Comparison of ENCODE assay signal across 37 cellular contexts in the genomic region with DNA sequence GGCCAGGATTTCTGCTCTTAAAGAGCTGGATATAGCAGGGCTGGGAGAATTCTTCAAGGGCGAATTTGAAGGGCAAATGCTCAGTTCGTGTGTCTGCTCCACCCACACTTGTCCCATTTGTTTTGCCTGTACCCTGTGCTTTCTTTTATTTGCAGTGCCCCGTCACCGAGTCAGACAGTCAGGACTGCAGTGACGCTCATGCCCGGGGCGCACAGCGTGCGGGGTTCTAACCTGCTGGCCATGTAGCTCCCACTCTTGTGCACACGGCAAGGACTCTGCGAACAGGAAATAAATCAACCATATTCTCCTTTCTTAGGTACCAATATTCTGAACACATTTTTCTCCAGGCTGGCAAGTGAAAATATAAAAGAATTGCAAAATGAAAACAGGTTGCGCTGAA.
"Had no signal": no experiment of that assay in that cellular context is flagged by ENCODE, and none has a peak within 500 bp of the region (broad histone marks: within the 10 kb centered on the region; RNA-seq: fewer than 3 reads in every experiment).

No MANE protein-coding gene starts in this region.

- H3K4me3 ChIP-seq: adrenal gland, ascending aorta, body of pancreas, breast epithelium, cardiac muscle cell had no signal

- DNase-seq: activated effector memory CD4-positive, alpha-beta T cell treated with anti-CD3 and anti-CD28 coated beads, Interleukin-2, amount 50 U/mL, for 16 hours; activated effector memory CD4-positive, alpha-beta T cell treated with Interleukin-2 at 50 U/mL for 16 hours; activated gamma-delta T cell; activated gamma-delta T cell treated with Interleukin-2 at 50 U/mL for 16 hours; activated naive CD4-positive, alpha-beta T cell; activated naive CD4-positive, alpha-beta T cell treated with anti-CD3 and anti-CD28 coated beads for 36 hours; activated naive CD4-positive, alpha-beta T cell treated with anti-CD3 and anti-CD28 coated beads, Interleukin-2, amount 10 ng/mL, durations not matched to agents 7 days and 5 days; activated naive CD4-positive, alpha-beta T cell treated with anti-CD3 and anti-CD28 coated beads, Interleukin-2, amount 50 U/mL, for 16 hours; activated naive CD4-positive, alpha-beta T cell treated with Interleukin-2 at 50 U/mL for 16 hours; activated naive CD8-positive, alpha-beta T cell treated with anti-CD3 and anti-CD28 coated beads for 36 hours; activated naive CD8-positive, alpha-beta T cell treated with anti-CD3 and anti-CD28 coated beads, Interleukin-2, amount 10 ng/mL, durations not matched to agents 7 days and 5 days; activated naive CD8-positive, alpha-beta T cell treated with anti-CD3 and anti-CD28 coated beads, Interleukin-2, amount 50 U/mL, for 24 hours; activated T-cell treated with anti-CD3 and anti-CD28 coated beads, Interleukin-2, amount 50 U/mL, for 24 hours; activated T-cell treated with anti-CD3 and anti-CD28 coated beads, Interleukin-2, amount 50 U/mL, for 4 hours; activated T-cell treated with anti-CD3 and anti-CD28 coated beads, Interleukin-2, amount 50 U/mL, for 48 hours; activated T-cell treated with anti-CD3 and anti-CD28 coated beads, Interleukin-2, amount 50 U/mL, for 72 hours; adrenal gland; amniotic stem cell; amygdala; anterior cingulate cortex; aorta; body of pancreas; brain microvascular endothelial cell; caudate nucleus; central memory CD4-positive, alpha-beta T cell; cerebellar nuclear complex had no signal

- H3K9me3 Mint-ChIP-seq: activated naive CD4-positive, alpha-beta T cell treated with anti-CD3 and anti-CD28 coated beads for 36 hours; activated naive CD4-positive, alpha-beta T cell treated with anti-CD3 and anti-CD28 coated beads, Interleukin-2, amount 10 ng/mL, durations not matched to agents 7 days and 5 days; activated naive CD4-positive, alpha-beta T cell treated with anti-CD3 and anti-CD28 coated beads, Interleukin-2, amount 50 U/mL, for 24 hours; activated naive CD4-positive, alpha-beta T cell treated with anti-CD3 and anti-CD28 coated beads, Interleukin-2, amount 50 U/mL, for 72 hours; activated naive CD8-positive, alpha-beta T cell treated with anti-CD3 and anti-CD28 coated beads for 36 hours; activated naive CD8-positive, alpha-beta T cell treated with anti-CD3 and anti-CD28 coated beads, Interleukin-2, amount 10 ng/mL, durations not matched to agents 7 days and 5 days; activated naive CD8-positive, alpha-beta T cell treated with anti-CD3 and anti-CD28 coated beads, Interleukin-2, amount 50 U/mL, for 24 hours; activated T-cell treated with anti-CD3 and anti-CD28 coated beads, Interleukin-2, amount 50 U/mL, for 24 hours; activated T-cell treated with anti-CD3 and anti-CD28 coated beads, Interleukin-2, amount 50 U/mL, for 4 hours; activated T-cell treated with anti-CD3 and anti-CD28 coated beads, Interleukin-2, amount 50 U/mL, for 72 hours; activated T-helper 1 cell treated with anti-CD3 and anti-CD28 coated beads, Interleukin-12 subunit alpha, Interleukin-12 subunit beta, Interleukin-2, Interleukin-4 antibody, amounts not matched to agents 30 ng/mL and 10 ng/mL and 1 ng/mL, durations not matched to agents 14 hours and 24 hours and 36 hours; activated T-helper 17 cell treated with anti-CD3 and anti-CD28 coated beads, Interleukin-2, amount 50 U/mL, for 72 hours; activated T-helper 2 cell treated with anti-CD3 and anti-CD28 coated beads, Interferon-gamma antibody, Interleukin-2, Interleukin-4, amounts not matched to agents 10 μg/mL and 5 μg/mL and 100 μg/mL, durations not matched to agents 14 hours and 24 hours and 36 hours; brain; central memory CD8-positive, alpha-beta T cell had no signal

- H3K4me3 Mint-ChIP-seq: activated naive CD4-positive, alpha-beta T cell treated with anti-CD3 and anti-CD28 coated beads for 36 hours; activated naive CD4-positive, alpha-beta T cell treated with anti-CD3 and anti-CD28 coated beads, Interleukin-2, amount 10 ng/mL, durations not matched to agents 7 days and 5 days; activated naive CD4-positive, alpha-beta T cell treated with anti-CD3 and anti-CD28 coated beads, Interleukin-2, amount 50 U/mL, for 24 hours; activated naive CD8-positive, alpha-beta T cell; activated naive CD8-positive, alpha-beta T cell treated with anti-CD3 and anti-CD28 coated beads for 36 hours; activated naive CD8-positive, alpha-beta T cell treated with anti-CD3 and anti-CD28 coated beads, Interleukin-2, amount 10 ng/mL, durations not matched to agents 7 days and 5 days; activated naive CD8-positive, alpha-beta T cell treated with anti-CD3 and anti-CD28 coated beads, Interleukin-2, amount 50 U/mL, for 24 hours; activated T-cell treated with anti-CD3 and anti-CD28 coated beads, Interleukin-2, amount 50 U/mL, for 24 hours; activated T-cell treated with anti-CD3 and anti-CD28 coated beads, Interleukin-2, amount 50 U/mL, for 4 hours; activated T-cell treated with anti-CD3 and anti-CD28 coated beads, Interleukin-2, amount 50 U/mL, for 72 hours; activated T-helper 1 cell treated with anti-CD3 and anti-CD28 coated beads, Interleukin-12 subunit alpha, Interleukin-12 subunit beta, Interleukin-2, Interleukin-4 antibody, amounts not matched to agents 30 ng/mL and 10 ng/mL and 1 ng/mL, durations not matched to agents 14 hours and 24 hours and 36 hours; activated T-helper 17 cell treated with anti-CD3 and anti-CD28 coated beads, Interleukin-2, amount 50 U/mL, for 72 hours; brain; central memory CD8-positive, alpha-beta T cell had no signal

- H3K27ac ChIP-seq: adrenal gland, ascending aorta, body of pancreas, brain microvascular endothelial cell, breast epithelium, cardiac muscle cell had no signal

- H3K4me1 Mint-ChIP-seq: activated naive CD4-positive, alpha-beta T cell treated with anti-CD3 and anti-CD28 coated beads, Interleukin-2, amount 10 ng/mL, durations not matched to agents 7 days and 5 days; activated naive CD8-positive, alpha-beta T cell treated with anti-CD3 and anti-CD28 coated beads, Interleukin-2, amount 50 U/mL, for 24 hours; activated T-helper 17 cell treated with anti-CD3 and anti-CD28 coated beads, Interleukin-2, amount 50 U/mL, for 72 hours had no signal

- H3K27me3 Mint-ChIP-seq: activated naive CD4-positive, alpha-beta T cell treated with anti-CD3 and anti-CD28 coated beads, Interleukin-2, amount 10 ng/mL, durations not matched to agents 7 days and 5 days; activated naive CD4-positive, alpha-beta T cell treated with anti-CD3 and anti-CD28 coated beads, Interleukin-2, amount 50 U/mL, for 24 hours; activated naive CD8-positive, alpha-beta T cell; activated naive CD8-positive, alpha-beta T cell treated with anti-CD3 and anti-CD28 coated beads for 36 hours; activated naive CD8-positive, alpha-beta T cell treated with anti-CD3 and anti-CD28 coated beads, Interleukin-2, amount 10 ng/mL, durations not matched to agents 7 days and 5 days; activated naive CD8-positive, alpha-beta T cell treated with anti-CD3 and anti-CD28 coated beads, Interleukin-2, amount 50 U/mL, for 24 hours; activated T-cell treated with anti-CD3 and anti-CD28 coated beads, Interleukin-2, amount 50 U/mL, for 24 hours; activated T-helper 17 cell treated with anti-CD3 and anti-CD28 coated beads, Interleukin-2, amount 50 U/mL, for 72 hours; brain; central memory CD8-positive, alpha-beta T cell had no signal

- H3K4me1 ChIP-seq: ascending aorta, body of pancreas, breast epithelium had no signal

- H3K9me3 ChIP-seq: adrenal gland, ascending aorta, body of pancreas, breast epithelium had no signal

- H3K36me3 ChIP-seq: adrenal gland, brain microvascular endothelial cell, breast epithelium, cardiac muscle cell had no signal

- H3K27ac Mint-ChIP-seq: activated naive CD4-positive, alpha-beta T cell treated with anti-CD3 and anti-CD28 coated beads for 36 hours; activated naive CD4-positive, alpha-beta T cell treated with anti-CD3 and anti-CD28 coated beads, Interleukin-2, amount 10 ng/mL, durations not matched to agents 7 days and 5 days; activated naive CD4-positive, alpha-beta T cell treated with anti-CD3 and anti-CD28 coated beads, Interleukin-2, amount 50 U/mL, for 24 hours; activated naive CD4-positive, alpha-beta T cell treated with anti-CD3 and anti-CD28 coated beads, Interleukin-2, amount 50 U/mL, for 72 hours; activated naive CD8-positive, alpha-beta T cell; activated naive CD8-positive, alpha-beta T cell treated with anti-CD3 and anti-CD28 coated beads for 36 hours; activated naive CD8-positive, alpha-beta T cell treated with anti-CD3 and anti-CD28 coated beads, Interleukin-2, amount 10 ng/mL, durations not matched to agents 7 days and 5 days; activated naive CD8-positive, alpha-beta T cell treated with anti-CD3 and anti-CD28 coated beads, Interleukin-2, amount 50 U/mL, for 24 hours; activated T-cell treated with anti-CD3 and anti-CD28 coated beads, Interleukin-2, amount 50 U/mL, for 24 hours; activated T-cell treated with anti-CD3 and anti-CD28 coated beads, Interleukin-2, amount 50 U/mL, for 72 hours; activated T-helper 1 cell treated with anti-CD3 and anti-CD28 coated beads, Interleukin-12 subunit alpha, Interleukin-12 subunit beta, Interleukin-2, Interleukin-4 antibody, amounts not matched to agents 30 ng/mL and 10 ng/mL and 1 ng/mL, durations not matched to agents 14 hours and 24 hours and 36 hours; activated T-helper 17 cell treated with anti-CD3 and anti-CD28 coated beads, Interleukin-2, amount 50 U/mL, for 72 hours; activated T-helper 2 cell treated with anti-CD3 and anti-CD28 coated beads, Interferon-gamma antibody, Interleukin-2, Interleukin-4, amounts not matched to agents 10 μg/mL and 5 μg/mL and 100 μg/mL, durations not matched to agents 14 hours and 24 hours and 36 hours; brain had no signal

- H3K27me3 ChIP-seq: adrenal gland, ascending aorta, body of pancreas, brain microvascular endothelial cell, breast epithelium, cardiac muscle cell had no signal
